Comparison of ENCODE assay signal across 13 cellular contexts in the genomic region with DNA sequence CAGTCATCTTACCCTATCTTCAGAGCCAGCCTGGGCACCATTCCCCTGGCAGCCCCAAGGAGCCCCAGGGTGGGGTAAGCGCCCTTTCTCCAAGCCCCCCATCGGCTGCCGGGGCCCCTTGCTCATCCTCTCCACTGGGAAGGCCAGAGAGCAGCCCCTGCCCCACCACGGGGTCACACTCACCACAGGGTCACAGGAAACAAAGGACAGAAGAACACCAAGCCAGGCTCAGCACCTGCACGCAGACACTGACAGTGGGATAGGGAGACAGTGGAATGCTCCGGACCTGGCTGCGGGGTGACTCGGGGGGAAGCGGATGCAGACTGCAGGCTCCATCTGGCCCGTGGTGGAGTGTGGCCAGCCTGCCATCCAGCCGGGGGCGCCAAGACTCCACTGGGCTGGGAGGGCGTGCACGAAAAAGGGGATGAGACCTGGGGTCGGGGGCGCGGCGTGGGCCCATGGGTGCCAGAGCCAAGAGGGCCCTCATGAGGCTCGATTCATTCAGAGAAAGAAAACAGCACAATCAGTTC. TPM values are rescaled to one million over a fixed set of nuclear protein-coding genes. Genes with fewer than 3 reads are reported as not detected.
DNase-seq lines count a peak whose midpoint lies in the region; ATAC-seq and TF ChIP-seq lines count a peak whose summit lies in the region.
"Had no signal": no experiment of that assay in that cellular context is flagged by ENCODE, and none has a peak within 500 bp of the region (broad histone marks: within the 10 kb centered on the region; RNA-seq: fewer than 3 reads in every experiment).

No MANE protein-coding gene starts in this region.

- H3K4me3 Mint-ChIP-seq in CD4-positive, alpha-beta T cell, result no peak overlapping the region

- no peaks in the 10 kb centered on the region for H3K9me3 Mint-ChIP-seq in CD4-positive, alpha-beta T cell

- POLR2A ChIA-PET in CD4-positive, alpha-beta T cell (lab: Charles Lee), result interaction anchor here (1.0 to 2.5 kb wide), 9 partner anchors 10 to 163 kb away, joined by 3 to 40 read pairs (median 11); a partner anchor contains a TSS

- CTCF ChIA-PET in CD4-positive, alpha-beta T cell (lab: Charles Lee), result interaction anchor here (2.2 to 3.0 kb wide), 3 partner anchors 10 to 112 kb away, joined by 12 to 19 read pairs (median 16); no protein-coding TSS in a partner anchor

- no peak for ATAC-seq in CD4-positive, alpha-beta T cell (ENCODE audit: poor library complexity)
- no peak for ATAC-seq in lower lobe of right lung
- ATAC-seq in HG03135 (IDR thresholded peaks at IDR 0.05; ENCODE audit: unreplicated experiment), result no peak
- no peak for ATAC-seq in HG02798 (IDR thresholded peaks at IDR 0.05; ENCODE audit: poor library complexity, unreplicated experiment)

- no peaks in the 10 kb centered on the region for H3K27me3 Mint-ChIP-seq in CD4-positive, alpha-beta T cell

- peak overlapping the region; percentile 92 for H3K27ac Mint-ChIP-seq in CD4-positive, alpha-beta T cell

- H3K9me3 ChIP-seq in CD4-positive, alpha-beta T cell (ENCODE audit: control insufficient read depth, low read length), result no peaks in the 10 kb centered on the region
- no peaks in the 10 kb centered on the region for H3K9me3 ChIP-seq in lower lobe of right lung
- H3K9me3 ChIP-seq: adrenal gland had no signal

- H3K27me3 ChIP-seq in CD4-positive, alpha-beta T cell (ENCODE audit: control insufficient read depth, insufficient read depth, low read length), result no peaks in the 10 kb centered on the region
- no peaks in the 10 kb centered on the region for H3K27me3 ChIP-seq in lower lobe of right lung (ENCODE audit: low read depth)
- H3K27me3 ChIP-seq: adrenal gland had no signal

- DNase-seq in CD4-positive, alpha-beta T cell, result peak in 1 of 10 experiments; percentile 33
- peak; percentile 10 for DNase-seq in activated naive CD4-positive, alpha-beta T cell treated with anti-CD3 and anti-CD28 coated beads, Interleukin-2, amount 50 U/mL, for 16 hours
- DNase-seq in lower lobe of right lung, result peak; percentile 42
- DNase-seq in hepatic stellate cell (ENCODE audit: low spot score), result no peak
- no peak for DNase-seq in effector CD8-positive, alpha-beta T cell (lab: John Stamatoyannopoulos, UW)
- DNase-seq: dermis blood vessel endothelial cell, NCI-H1092 treated with DMSO at 0.1 percent for 48 hours, NCI-H2227 treated with DMSO at 0.1 percent for 48 hours, SW 1271 had no signal

- peaks cover 9% of the 10 kb centered on the region for H3K36me3 ChIP-seq in lower lobe of right lung
- H3K36me3 ChIP-seq: adrenal gland had no signal

- 0 out of 2 replicates have a peak, but pooled peaks have one; percentile 5 for TF ChIP-seq CTCF in 22Rv1 (IDR thresholded peaks at IDR 0.05)
- no peak for TF ChIP-seq CTCF in CD4-positive, alpha-beta T cell (IDR thresholded peaks at IDR 0.05)
- TF ChIP-seq CTCF in lower lobe of right lung (IDR thresholded peaks at IDR 0.05), result no peak

- H3K4me1 Mint-ChIP-seq in CD4-positive, alpha-beta T cell (ENCODE audit: low read depth), result peaks cover 23% of the 10 kb centered on the region

- peaks cover 3% of the 10 kb centered on the region for H3K36me3 Mint-ChIP-seq in CD4-positive, alpha-beta T cell (ENCODE audit: low read depth)

- H3K27ac ChIP-seq in 22Rv1 (no peak overlapping the region), lower lobe of right lung (no peak overlapping the region)
- H3K27ac ChIP-seq in CD4-positive, alpha-beta T cell (ENCODE audit: low read depth, low read length), result no peak overlapping the region
- H3K27ac ChIP-seq: adrenal gland had no signal

- H3K4me3 ChIP-seq in lower lobe of right lung, result no peak overlapping the region
- H3K4me3 ChIP-seq: adrenal gland had no signal

- peaks cover 19% of the 10 kb centered on the region for H3K4me1 ChIP-seq in lower lobe of right lung

- intact Hi-C loops in CD4-positive, alpha-beta T cell (cut with DNase I, micrococcal nuclease), result loop anchor here (1.0 to 5.0 kb wide), 4 partner anchors 15 to 112 kb away; no protein-coding TSS in a partner anchor
- intact Hi-C loops in lower lobe of right lung (cut with DNase I), result no loop called here

RNA-seq across cellular contexts. Expression of a gene that starts 21.1 kb away (rescaled TPM):
- total RNA-seq in CD4-positive, alpha-beta T cell, result 10 to 100 TPM; 45.3 to 49.2 TPM
- total RNA-seq in lower lobe of right lung, result 44.9 TPM

Comparison
In these comparisons a context has a peak if more than half of its experiments do, and no peak if none do; other contexts are left out.
1. DNase-seq: peak in activated naive CD4-positive, alpha-beta T cell treated with anti-CD3 and anti-CD28 coated beads, Interleukin-2, amount 50 U/mL, for 16 hours (single experiment) and lower lobe of right lung (single experiment); none in hepatic stellate cell (single experiment) and effector CD8-positive, alpha-beta T cell (single experiment).